Comparison of ENCODE assay signal across 25 cellular contexts in the genomic region with DNA sequence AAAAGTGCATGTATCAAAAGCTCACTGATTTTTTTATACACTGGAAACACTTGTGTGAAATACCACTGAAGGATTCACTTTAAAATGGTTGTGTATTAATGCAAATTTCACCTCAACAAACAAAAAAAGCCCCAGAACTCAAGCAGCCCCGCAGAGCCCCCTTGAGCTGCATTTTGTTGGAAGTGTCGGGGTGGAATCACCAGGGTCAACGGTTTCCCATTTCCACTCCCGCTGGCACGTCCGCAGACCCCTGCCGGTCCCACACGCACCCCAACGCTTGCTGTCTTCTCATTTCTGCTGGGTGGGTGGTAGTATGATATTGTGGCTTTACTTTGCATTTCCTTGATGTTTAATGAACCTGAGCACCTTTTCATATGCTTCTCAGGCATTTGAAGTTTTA.
"Had no signal": no experiment of that assay in that cellular context is flagged by ENCODE, and none has a peak within 500 bp of the region (broad histone marks: within the 10 kb centered on the region; RNA-seq: fewer than 3 reads in every experiment).

No MANE protein-coding gene starts in this region.

- H3K27ac Mint-ChIP-seq: stimulated activated memory B cell treated with anti-CD40 and anti-IgM and Interleukin-4, amounts not matched to agents 10 μg/mL and 1 μg/mL and 100 μg/mL, for 72 hours; stimulated activated naive CD8-positive, alpha-beta T cell treated with anti-CD3 and anti-CD28 coated beads, Interleukin-15, Interleukin-2, amounts not matched to agents 100 ng/mL and 50 ng/mL, for 24 hours had no signal

- H3K27me3 ChIP-seq: colonic mucosa, esophagus squamous epithelium, gastroesophageal sphincter, neutrophil, right lobe of liver, spleen, tibial artery, upper lobe of left lung, uterus had no signal

- DNase-seq: colonic mucosa; dermis blood vessel endothelial cell; effector memory CD4-positive, alpha-beta T cell; esophagus squamous epithelium; foreskin fibroblast; glutamatergic neuron; left colon; left ventricle myocardium superior; mesenchymal stem cell; midbrain; psoas muscle; retina; right lobe of liver; spleen; stimulated activated CD4-positive, alpha-beta T cell treated with anti-CD3 and anti-CD28 coated beads, Interleukin-15, amount 100 ng/mL, for 24 hours; stimulated activated CD4-positive, alpha-beta T cell treated with anti-CD3 and anti-CD28 coated beads, Interleukin-1b, Interleukin-23, amount 100 ng/mL, for 48 hours; stimulated activated CD4-positive, alpha-beta T cell treated with anti-CD3 and anti-CD28 coated beads, Interleukin-4, amount 100 ng/mL, for 24 hours; tibial artery; upper lobe of left lung; uterus had no signal

- H3K9me3 Mint-ChIP-seq: stimulated activated memory B cell treated with anti-CD40 and anti-IgM and Interleukin-4, amounts not matched to agents 10 μg/mL and 1 μg/mL and 100 μg/mL, for 72 hours; stimulated activated naive CD8-positive, alpha-beta T cell treated with anti-CD3 and anti-CD28 coated beads, Interleukin-15, Interleukin-2, amounts not matched to agents 100 ng/mL and 50 ng/mL, for 24 hours had no signal

- H3K36me3 ChIP-seq: colonic mucosa, esophagus squamous epithelium, right lobe of liver, upper lobe of left lung, uterus had no signal

- H3K27me3 Mint-ChIP-seq: stimulated activated memory B cell treated with anti-CD40 and anti-IgM and Interleukin-4, amounts not matched to agents 10 μg/mL and 1 μg/mL and 100 μg/mL, for 72 hours; stimulated activated naive CD8-positive, alpha-beta T cell treated with anti-CD3 and anti-CD28 coated beads, Interleukin-15, Interleukin-2, amounts not matched to agents 100 ng/mL and 50 ng/mL, for 24 hours had no signal

- H3K27ac ChIP-seq: colonic mucosa, esophagus squamous epithelium, gastroesophageal sphincter, neutrophil, psoas muscle, right lobe of liver, tibial artery, upper lobe of left lung, uterus had no signal

- H3K4me3 Mint-ChIP-seq: stimulated activated memory B cell treated with anti-CD40 and anti-IgM and Interleukin-4, amounts not matched to agents 10 μg/mL and 1 μg/mL and 100 μg/mL, for 72 hours; stimulated activated naive CD8-positive, alpha-beta T cell treated with anti-CD3 and anti-CD28 coated beads, Interleukin-15, Interleukin-2, amounts not matched to agents 100 ng/mL and 50 ng/mL, for 24 hours had no signal

- ATAC-seq: gastroesophageal sphincter; left colon; left ventricle myocardium superior; psoas muscle; right lobe of liver; stimulated activated memory B cell treated with anti-CD40 and anti-IgM and Interleukin-4, amounts not matched to agents 10 μg/mL and 1 μg/mL and 100 μg/mL, for 72 hours had no signal

- H3K4me3 ChIP-seq: colonic mucosa, esophagus squamous epithelium, gastroesophageal sphincter, lung, psoas muscle, right lobe of liver, spleen, tibial artery, upper lobe of left lung, uterus had no signal

- H3K9me3 ChIP-seq: colonic mucosa, esophagus squamous epithelium, gastroesophageal sphincter, neutrophil, psoas muscle, right lobe of liver, spleen, tibial artery, upper lobe of left lung, uterus had no signal

- H3K4me1 ChIP-seq: colonic mucosa, esophagus squamous epithelium, gastroesophageal sphincter, psoas muscle, right lobe of liver, tibial artery, upper lobe of left lung, uterus had no signal
